In the genomic region with DNA sequence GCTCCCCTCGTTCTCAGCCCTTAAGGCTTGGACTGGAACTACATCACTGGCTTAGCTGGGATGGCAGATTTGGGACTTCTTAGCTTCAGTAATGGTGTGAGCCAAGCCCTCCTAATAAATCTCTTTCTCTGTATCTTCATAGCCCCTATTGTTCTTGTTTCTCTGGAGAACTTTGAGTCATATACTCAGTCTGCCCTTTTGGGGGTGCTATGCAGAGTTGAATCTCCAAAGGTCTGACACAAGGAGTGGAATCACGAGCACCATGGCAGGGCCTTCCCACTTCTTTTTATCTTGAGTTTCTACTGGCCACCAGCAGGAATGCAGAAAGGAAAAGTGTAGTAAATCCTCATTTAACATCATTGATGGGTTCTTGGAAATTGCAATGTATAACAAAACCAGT, we compare ENCODE assay signal across 23 cellular contexts. TPM values are rescaled to one million over a fixed set of nuclear protein-coding genes. Genes with fewer than 3 reads are reported as not detected.
A peak's percentile ranks its signal among the peaks of the same experiment; 100 is the strongest.
DNase-seq lines count a peak whose midpoint lies in the region; ATAC-seq and TF ChIP-seq lines count a peak whose summit lies in the region.
"Had no signal": no experiment of that assay in that cellular context is flagged by ENCODE, and none has a peak within 500 bp of the region (broad histone marks: within the 10 kb centered on the region; RNA-seq: fewer than 3 reads in every experiment).

No MANE protein-coding gene starts in this region.

- no peaks in the 10 kb centered on the region for H3K36me3 Mint-ChIP-seq in WTC11
- H3K36me3 Mint-ChIP-seq: CD4-positive, alpha-beta memory T cell had no signal

- no peak overlapping the region for H3K9ac ChIP-seq in Loucy (ENCODE audit: low read depth, low read length, poor library complexity, severe bottlenecking)

- WGBS in esophagus muscularis mucosa, result 88% methylated on average over 2 of the region's 2 CpGs

- H3K4me1 ChIP-seq in Loucy (ENCODE audit: insufficient read depth, low read length, poor library complexity, severe bottlenecking) (peaks cover 3% of the 10 kb centered on the region), esophagus muscularis mucosa (no peaks in the 10 kb centered on the region)
- H3K4me1 ChIP-seq: SJSA1 had no signal

- no peaks in the 10 kb centered on the region for H3K79me2 ChIP-seq in Loucy (ENCODE audit: insufficient read depth, low read length)

- H3K36me3 ChIP-seq in Loucy (ENCODE audit: insufficient read depth, low read length) (no peaks in the 10 kb centered on the region), esophagus muscularis mucosa (no peaks in the 10 kb centered on the region)
- H3K36me3 ChIP-seq: SJSA1 had no signal

- no peak overlapping the region for H3K4me3 Mint-ChIP-seq in WTC11
- H3K4me3 Mint-ChIP-seq: CD4-positive, alpha-beta memory T cell had no signal

- CTCF ChIA-PET in WTC11 (lab: Charles Lee), result interaction anchor here (0.5 to 1.4 kb wide), 3 partner anchors 9 to 347 kb away, joined by 3 to 4 read pairs (median 3); no protein-coding TSS in a partner anchor

- no peaks in the 10 kb centered on the region for H4K20me1 ChIP-seq in Loucy (ENCODE audit: insufficient read depth, low read length, poor library complexity, severe bottlenecking)

- H3K27ac Mint-ChIP-seq in WTC11, result no peak overlapping the region
- H3K27ac Mint-ChIP-seq: CD4-positive, alpha-beta memory T cell had no signal

- POLR2A ChIA-PET in WTC11 (lab: Charles Lee), result no interaction called here

- no peaks in the 10 kb centered on the region for H3F3A ChIP-seq in Loucy (ENCODE audit: low read depth)

- H3K9me3 Mint-ChIP-seq in WTC11, result no peaks in the 10 kb centered on the region
- H3K9me3 Mint-ChIP-seq: CD4-positive, alpha-beta memory T cell had no signal

- TF ChIP-seq CTCF in Loucy (conservative IDR thresholded peaks at IDR 0.05; ENCODE audit: low read length) (peak; percentile 54), WTC11 (IDR thresholded peaks at IDR 0.05) (no peak), esophagus muscularis mucosa (IDR thresholded peaks at IDR 0.05) (no peak)

- H3K4me3 ChIP-seq in Loucy (ENCODE audit: low read length, poor library complexity, severe bottlenecking), result no peak overlapping the region
- H3K4me3 ChIP-seq in esophagus muscularis mucosa, result no peak overlapping the region
- H3K4me3 ChIP-seq: A549, PC-9, SJSA1 had no signal

- H3K9me3 ChIP-seq in Loucy (ENCODE audit: insufficient read depth, low read depth, low read length) (no peaks in the 10 kb centered on the region), esophagus muscularis mucosa (no peaks in the 10 kb centered on the region)
- H3K9me3 ChIP-seq: A549, SJSA1 had no signal

- DNase-seq in WTC11 (ENCODE audit: low spot score) (no peak), esophagus muscularis mucosa (ENCODE audit: extremely low spot score) (peak; percentile 47), Kasumi-1 (lab: John Stamatoyannopoulos, UW) (no peak), nucleus accumbens (lab: John Stamatoyannopoulos, UW) (no peak)
- no peak for DNase-seq in activated naive CD4-positive, alpha-beta T cell treated with anti-CD3 and anti-CD28 coated beads, Interleukin-2, amount 50 U/mL, for 16 hours
- DNase-seq: AML-193; C1 segment of cervical spinal cord; CD4-positive, alpha-beta memory T cell; COR-L47; DMS53; H7; Karpas-422; NCI-H2029; NCI-H446; NCI-H524 treated with DMSO at 0.1 percent for 48 hours; NCI-H774; PC-9 had no signal

- H3K4me2 ChIP-seq in Loucy (ENCODE audit: low read depth, low read length, poor library complexity, severe bottlenecking), result no peak overlapping the region
- H3K4me2 ChIP-seq: A549, PC-9 had no signal

- intact Hi-C loops in esophagus muscularis mucosa (cut with DNase I), result no loop called here

- H3K27me3 Mint-ChIP-seq in WTC11 (ENCODE audit: low read depth), result peaks cover 26% of the 10 kb centered on the region

- no peak for TF ChIP-seq EP300 in esophagus muscularis mucosa (IDR thresholded peaks at IDR 0.05)

- H3K27ac ChIP-seq in esophagus muscularis mucosa (replicated peaks in 1 of 4) (no peak overlapping the region), temporal lobe (ENCODE audit: low read depth, low read length) (peak overlapping the region; percentile 100)
- H3K27ac ChIP-seq: A549, PC-9, SJSA1 had no signal

- no peak overlapping the region for H2AFZ ChIP-seq in Loucy (ENCODE audit: low read length)
- H2AFZ ChIP-seq: PC-9 had no signal

- H3K27me3 ChIP-seq in Loucy (ENCODE audit: insufficient read depth, low read length, poor library complexity, severe bottlenecking) (no peaks in the 10 kb centered on the region), esophagus muscularis mucosa (no peaks in the 10 kb centered on the region)

- no peak for TF ChIP-seq POLR2A in esophagus muscularis mucosa (IDR thresholded peaks at IDR 0.05; ENCODE audit: low read depth)

- H3K9me2 ChIP-seq in Loucy (replicated peaks; ENCODE audit: low read depth, low read length), result no peaks in the 10 kb centered on the region

- ATAC-seq in WTC11, result peak; percentile 62
- ATAC-seq: Right ventricle myocardium inferior had no signal

- peaks cover 13% of the 10 kb centered on the region for H3K4me1 Mint-ChIP-seq in WTC11
- H3K4me1 Mint-ChIP-seq: CD4-positive, alpha-beta memory T cell had no signal

TF ChIP-seq in WTC11, 78 proteins besides CTCF, POLR2A, EP300 and RAD21:
- TF ChIP-seq, protein P1, sequence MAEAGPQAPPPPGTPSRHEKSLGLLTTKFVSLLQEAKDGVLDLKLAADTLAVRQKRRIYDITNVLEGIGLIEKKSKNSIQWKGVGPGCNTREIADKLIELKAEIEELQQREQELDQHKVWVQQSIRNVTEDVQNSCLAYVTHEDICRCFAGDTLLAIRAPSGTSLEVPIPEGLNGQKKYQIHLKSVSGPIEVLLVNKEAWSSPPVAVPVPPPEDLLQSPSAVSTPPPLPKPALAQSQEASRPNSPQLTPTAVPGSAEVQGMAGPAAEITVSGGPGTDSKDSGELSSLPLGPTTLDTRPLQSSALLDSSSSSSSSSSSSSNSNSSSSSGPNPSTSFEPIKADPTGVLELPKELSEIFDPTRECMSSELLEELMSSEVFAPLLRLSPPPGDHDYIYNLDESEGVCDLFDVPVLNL (CRISPR knock-in tag; IDR thresholded peaks at IDR 0.05; ENCODE audit: borderline replicate concordance, low read depth), result no peak
- TF ChIP-seq ZNF232 (CRISPR knock-in tag; IDR thresholded peaks at IDR 0.05) (no peak), HMGA2 (CRISPR knock-in tag; IDR thresholded peaks at IDR 0.05) (no peak), RORB (CRISPR knock-in tag; IDR thresholded peaks at IDR 0.05) (no peak), TCF7 (CRISPR knock-in tag; IDR thresholded peaks at IDR 0.05; ENCODE audit: low read depth) (no peak), KAT7 (CRISPR knock-in tag; IDR thresholded peaks at IDR 0.05; ENCODE audit: borderline replicate concordance) (no peak), NFE2L1 (CRISPR knock-in tag; IDR thresholded peaks at IDR 0.05) (no peak), PRRX2 (CRISPR knock-in tag; IDR thresholded peaks at IDR 0.05) (no peak), SMAD4 (CRISPR knock-in tag; IDR thresholded peaks at IDR 0.05) (no peak), FOXP4 (CRISPR knock-in tag; IDR thresholded peaks at IDR 0.05) (no peak)
- TF ChIP-seq, protein P2, sequence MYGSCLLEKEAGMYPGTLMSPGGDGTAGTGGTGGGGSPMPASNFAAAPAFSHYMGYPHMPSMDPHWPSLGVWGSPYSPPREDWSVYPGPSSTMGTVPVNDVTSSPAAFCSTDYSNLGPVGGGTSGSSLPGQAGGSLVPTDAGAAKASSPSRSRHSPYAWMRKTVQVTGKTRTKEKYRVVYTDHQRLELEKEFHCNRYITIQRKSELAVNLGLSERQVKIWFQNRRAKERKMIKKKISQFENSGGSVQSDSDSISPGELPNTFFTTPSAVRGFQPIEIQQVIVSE (CRISPR knock-in tag; IDR thresholded peaks at IDR 0.05; ENCODE audit: borderline replicate concordance), result no peak
- TF ChIP-seq, protein P3, sequence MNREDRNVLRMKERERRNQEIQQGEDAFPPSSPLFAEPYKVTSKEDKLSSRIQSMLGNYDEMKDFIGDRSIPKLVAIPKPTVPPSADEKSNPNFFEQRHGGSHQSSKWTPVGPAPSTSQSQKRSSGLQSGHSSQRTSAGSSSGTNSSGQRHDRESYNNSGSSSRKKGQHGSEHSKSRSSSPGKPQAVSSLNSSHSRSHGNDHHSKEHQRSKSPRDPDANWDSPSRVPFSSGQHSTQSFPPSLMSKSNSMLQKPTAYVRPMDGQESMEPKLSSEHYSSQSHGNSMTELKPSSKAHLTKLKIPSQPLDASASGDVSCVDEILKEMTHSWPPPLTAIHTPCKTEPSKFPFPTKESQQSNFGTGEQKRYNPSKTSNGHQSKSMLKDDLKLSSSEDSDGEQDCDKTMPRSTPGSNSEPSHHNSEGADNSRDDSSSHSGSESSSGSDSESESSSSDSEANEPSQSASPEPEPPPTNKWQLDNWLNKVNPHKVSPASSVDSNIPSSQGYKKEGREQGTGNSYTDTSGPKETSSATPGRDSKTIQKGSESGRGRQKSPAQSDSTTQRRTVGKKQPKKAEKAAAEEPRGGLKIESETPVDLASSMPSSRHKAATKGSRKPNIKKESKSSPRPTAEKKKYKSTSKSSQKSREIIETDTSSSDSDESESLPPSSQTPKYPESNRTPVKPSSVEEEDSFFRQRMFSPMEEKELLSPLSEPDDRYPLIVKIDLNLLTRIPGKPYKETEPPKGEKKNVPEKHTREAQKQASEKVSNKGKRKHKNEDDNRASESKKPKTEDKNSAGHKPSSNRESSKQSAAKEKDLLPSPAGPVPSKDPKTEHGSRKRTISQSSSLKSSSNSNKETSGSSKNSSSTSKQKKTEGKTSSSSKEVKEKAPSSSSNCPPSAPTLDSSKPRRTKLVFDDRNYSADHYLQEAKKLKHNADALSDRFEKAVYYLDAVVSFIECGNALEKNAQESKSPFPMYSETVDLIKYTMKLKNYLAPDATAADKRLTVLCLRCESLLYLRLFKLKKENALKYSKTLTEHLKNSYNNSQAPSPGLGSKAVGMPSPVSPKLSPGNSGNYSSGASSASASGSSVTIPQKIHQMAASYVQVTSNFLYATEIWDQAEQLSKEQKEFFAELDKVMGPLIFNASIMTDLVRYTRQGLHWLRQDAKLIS (CRISPR knock-in tag; IDR thresholded peaks at IDR 0.05; ENCODE audit: borderline replicate concordance), result no peak
TF ChIP-seq in WTC11: peak in this region for 0.

RNA-seq across cellular contexts. Expression of gene TGFA, which starts 13.3 kb away (rescaled TPM):
- total RNA-seq in WTC11 (2021), result 2.5 to 3.0 TPM (median 2.7 TPM) in 3 replicates
- total RNA-seq in esophagus muscularis mucosa, result 1 to 10 TPM in 2 of 4 donors, under 1 TPM in 2; 0.46 to 2.0 (median 1.3) TPM
- 3.7 TPM for total RNA-seq in temporal lobe
- total RNA-seq: G401 had no signal
